In the genomic region with DNA sequence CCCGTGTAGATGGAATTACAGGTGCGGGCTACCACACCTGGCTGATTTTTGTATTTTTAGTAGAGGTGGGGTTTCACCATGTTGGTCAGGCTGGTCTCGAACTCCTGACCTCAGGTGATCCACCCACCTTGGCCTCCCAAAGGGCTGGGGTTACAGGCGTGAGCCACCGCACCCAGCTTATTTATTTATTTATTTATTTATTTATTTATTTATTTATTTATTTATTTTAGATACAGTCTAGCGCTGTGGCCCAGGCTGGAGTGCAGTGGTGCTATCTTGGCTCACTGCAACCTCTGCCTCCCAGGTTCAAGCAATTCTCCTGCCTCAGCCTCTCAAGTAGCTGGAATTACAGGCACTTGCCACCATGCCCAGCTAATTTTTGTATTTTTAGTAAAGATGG, we compare ENCODE assay signal across 4 cellular contexts. TPM values are rescaled to one million over a fixed set of nuclear protein-coding genes. Genes with fewer than 3 reads are reported as not detected.
"Had no signal": no experiment of that assay in that cellular context is flagged by ENCODE, and none has a peak within 500 bp of the region (broad histone marks: within the 10 kb centered on the region; RNA-seq: fewer than 3 reads in every experiment).

No MANE protein-coding gene starts in this region.

RNA-seq across cellular contexts. Expression of gene ANKRD61, which starts 51.9 kb away (rescaled TPM):
- total RNA-seq: activated B cell treated with CpG ODN at 0.5 μM for 24 hours; T-helper 17 cell; T-helper 2 cell treated with Interferon-gamma antibody and Interleukin-4, amounts not matched to agents 100 ng/mL and 5 ng/mL, for 36 hours; WTC11 had no signal
